8 cellular contexts compared by ENCODE assay signal in the genomic region with DNA sequence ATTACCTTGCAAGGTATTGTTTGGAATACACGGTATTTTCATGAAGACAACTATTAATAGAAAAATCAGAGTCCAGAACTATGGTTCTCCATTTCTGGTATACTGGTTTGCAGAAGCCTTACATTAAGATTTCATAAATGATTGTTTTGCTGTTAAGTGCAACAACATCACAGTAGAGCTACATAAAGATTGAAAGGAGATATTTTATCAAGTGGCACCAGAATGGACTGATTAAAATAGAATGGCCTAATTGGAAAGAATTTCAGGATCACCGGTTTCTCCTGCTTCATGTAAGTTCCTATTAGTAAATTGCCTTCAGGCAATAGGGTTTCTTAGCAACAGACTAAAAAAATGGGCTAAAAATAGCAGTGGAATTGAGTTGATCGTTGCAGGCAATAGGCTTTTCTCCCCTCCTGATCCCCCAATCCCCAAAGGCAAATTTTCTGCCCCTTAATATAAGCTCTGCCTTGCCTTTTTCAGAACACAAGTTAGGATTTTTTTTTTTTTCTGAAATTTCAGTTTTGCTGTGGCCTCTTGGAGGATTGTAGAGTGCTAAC. TPM values are rescaled to one million over a fixed set of nuclear protein-coding genes. Genes with fewer than 3 reads are reported as not detected.
A peak's percentile ranks its signal among the peaks of the same experiment; 100 is the strongest.
DNase-seq lines count a peak whose midpoint lies in the region; ATAC-seq and TF ChIP-seq lines count a peak whose summit lies in the region.

No MANE protein-coding gene starts in this region.

- H3K4me3 ChIP-seq in AG09309 (ENCODE audit: control insufficient read depth, low read depth, low read length): peak overlapping the region; percentile 92
- peak overlapping the region; percentile 94 for H3K4me3 ChIP-seq in OCI-LY1 (ENCODE audit: low read depth, low read length, poor library complexity, severe bottlenecking)
- H3K4me3 ChIP-seq in coronary artery: peak overlapping the region; percentile 95

- TF ChIP-seq CTCF in AG09309 (IDR thresholded peaks at IDR 0.05; ENCODE audit: control insufficient read depth, insufficient read depth, low read depth, low read length, missing control alignments) (no peak), OCI-LY1 (IDR thresholded peaks at IDR 0.05; ENCODE audit: low read length) (no peak), coronary artery (IDR thresholded peaks at IDR 0.05) (no peak)

- peaks cover 4% of the 10 kb centered on the region; the same call in 1 of the 2 replicates for H3K9me3 ChIP-seq in OCI-LY1 (ENCODE audit: low read length)

- no peaks in the 10 kb centered on the region for H3K9me2 ChIP-seq in OCI-LY1 (ENCODE audit: low read depth, low read length)

- H3K27ac ChIP-seq in OCI-LY1 (ENCODE audit: low read depth, low read length, poor library complexity, severe bottlenecking) (peak overlapping the region; percentile 84), coronary artery (peak overlapping the region; percentile 93)

- H3K79me2 ChIP-seq in OCI-LY1 (ENCODE audit: insufficient read depth, low read length): peaks cover 47% of the 10 kb centered on the region

- H3K4me2 ChIP-seq in OCI-LY1 (ENCODE audit: low read length): peak overlapping the region; percentile 95

- H3K9ac ChIP-seq in OCI-LY1 (ENCODE audit: low read length): peak overlapping the region; percentile 85

- no peaks in the 10 kb centered on the region for H3K27me3 ChIP-seq in OCI-LY1 (ENCODE audit: insufficient read depth, low read length)

- peaks cover 5% of the 10 kb centered on the region for H3K36me3 ChIP-seq in OCI-LY1 (ENCODE audit: insufficient read depth, low read length)

- H2AFZ ChIP-seq in OCI-LY1 (ENCODE audit: low read length): no peak overlapping the region

- H3K4me1 ChIP-seq in OCI-LY1 (ENCODE audit: insufficient read depth, low read length, severe bottlenecking): peaks cover 46% of the 10 kb centered on the region

- ATAC-seq in HG03039 (IDR thresholded peaks at IDR 0.05; ENCODE audit: unreplicated experiment): no peak
- ATAC-seq in HG02798 (IDR thresholded peaks at IDR 0.05; ENCODE audit: poor library complexity, unreplicated experiment): no peak

- DNase-seq in AG09309 (ENCODE audit: low read depth) (peak; percentile 25), H4 (ENCODE audit: low spot score) (peak; percentile 25), coronary artery (ENCODE audit: low spot score) (no peak), myocyte (ENCODE audit: low read depth) (peak; percentile 57)
- no peak for DNase-seq in stimulated activated CD4-positive, alpha-beta T cell treated with anti-CD3 and anti-CD28 coated beads, Interleukin-2, amount 100 ng/mL, for 48 hours

- H3F3A ChIP-seq in OCI-LY1 (ENCODE audit: insufficient read depth, low read length): no peaks in the 10 kb centered on the region

- no peaks in the 10 kb centered on the region for H4K20me1 ChIP-seq in OCI-LY1 (ENCODE audit: insufficient read depth, low read length)

RNA-seq across cellular contexts. Expression of a gene that starts 0.9 kb away (rescaled TPM):
- 4.7 and 7.0 TPM in 2 replicates for total RNA-seq in H4 (2014; rRNA removed; shearing (Covaris generic))
- 8.3 and 8.7 TPM in 2 replicates for total RNA-seq in myocyte
- polyA plus RNA-seq in myocyte (2012): 3.5 TPM

RNA-seq across cellular contexts. Expression of a gene that starts 1.3 kb away (rescaled TPM):
- 53.4 and 64.9 TPM in 2 replicates for total RNA-seq in H4 (2014; rRNA removed; shearing (Covaris generic))
- 102 and 107 TPM in 2 replicates for total RNA-seq in myocyte
- polyA plus RNA-seq in myocyte (2012): 28.4 TPM

Comparison
In these comparisons a context has a peak if more than half of its experiments do, and no peak if none do; other contexts are left out.
1. DNase-seq: peak in AG09309 (single experiment), H4 (single experiment) and myocyte (single experiment); none in coronary artery (single experiment) and stimulated activated CD4-positive, alpha-beta T cell treated with anti-CD3 and anti-CD28 coated beads, Interleukin-2, amount 100 ng/mL, for 48 hours (0 of 2).
2. Peak in every context shown above with its lines, with median percentiles within 50 percentile points of each other: H3K4me3 ChIP-seq.